10 cellular contexts compared by ENCODE assay signal in the genomic region with DNA sequence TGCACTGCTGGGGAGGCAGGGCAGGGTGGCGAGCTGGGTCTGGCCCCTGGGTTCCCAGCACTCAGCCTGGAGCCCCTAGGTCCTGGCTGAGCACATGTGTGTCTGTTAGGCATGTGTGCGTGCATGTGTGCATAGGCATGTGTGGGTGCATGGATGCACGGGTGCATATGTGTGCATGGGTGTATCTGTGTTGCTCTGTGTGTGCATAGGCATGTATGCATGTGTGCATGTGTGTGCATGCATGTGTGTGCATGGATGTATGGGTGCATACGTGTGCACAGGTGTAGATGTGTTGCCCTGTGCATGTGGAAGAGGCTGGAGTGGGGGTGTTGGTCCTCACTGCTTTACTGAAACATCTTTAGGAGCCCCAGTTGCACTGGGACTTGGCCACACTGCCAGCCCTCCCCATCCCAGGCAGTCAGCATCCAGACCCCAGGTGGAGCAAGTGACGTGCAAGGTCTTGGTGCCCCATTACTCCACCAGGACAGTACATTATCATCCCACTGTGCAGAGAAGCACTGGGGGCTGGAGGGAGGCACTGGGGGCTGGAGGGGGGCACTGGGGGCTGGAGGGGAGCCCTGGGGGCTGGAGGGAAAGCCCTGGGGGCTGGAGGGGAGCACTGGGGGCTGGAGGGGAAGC. TPM values are rescaled to one million over a fixed set of nuclear protein-coding genes. Genes with fewer than 3 reads are reported as not detected.
DNase-seq lines count a peak whose midpoint lies in the region; ATAC-seq and TF ChIP-seq lines count a peak whose summit lies in the region.
"Had no signal": no experiment of that assay in that cellular context is flagged by ENCODE, and none has a peak within 500 bp of the region (broad histone marks: within the 10 kb centered on the region; RNA-seq: fewer than 3 reads in every experiment).

No MANE protein-coding gene starts in this region.

- H3K36me3 ChIP-seq in BE2C (no peaks in the 10 kb centered on the region), HCT116 (ENCODE audit: control insufficient read depth in 1 of 2, insufficient read depth in 2 of 2, low read length in 2 of 2) (no peaks in the 10 kb centered on the region), Peyer's patch (no peaks in the 10 kb centered on the region)
- H3K36me3 ChIP-seq: MG63 had no signal

- no peaks in the 10 kb centered on the region for H4K20me1 ChIP-seq in HCT116 (ENCODE audit: insufficient read depth)

- POLR2A ChIA-PET in HCT116 (lab: Charles Lee) = interaction anchor here (0.7 to 1.8 kb wide), 5 partner anchors 12 to 97 kb away, joined by 3 to 6 read pairs (median 3); partner anchors contain the start of genes CHMP1A and SPATA33

- RAD21 ChIA-PET in HCT116 (lab: Charles Lee; ENCODE audit: low non-redundant PET in 1 of 2, low total read pairs in 2 of 2, uncharacterized antibody in 2 of 2, unreplicated experiment in 2 of 2) = interaction anchor here in 1 of 2 experiments (0.6 to 0.7 kb wide), 2 partner anchors 14 to 24 kb away, joined by 3 read pairs; no protein-coding TSS in a partner anchor

- TF ChIP-seq CTCF in BE2C (IDR thresholded peaks at IDR 0.05; ENCODE audit: low read depth, low read length) = no peak
- TF ChIP-seq CTCF in HCT116 (IDR thresholded peaks at IDR 0.05 in 2 of 3, conservative IDR thresholded peaks at IDR 0.05 in 1 of 3; ENCODE audit: borderline replicate concordance in 1 of 3, insufficient read depth in 1 of 3, low read depth in 2 of 3, low read length in 2 of 3) = no peak
- no peak for TF ChIP-seq CTCF in nephron (IDR thresholded peaks at IDR 0.05; ENCODE audit: unreplicated experiment in 3 of 3)
- no peak for TF ChIP-seq CTCF in Peyer's patch (IDR thresholded peaks at IDR 0.05)

- H3K9me2 ChIP-seq in HCT116 (ENCODE audit: insufficient read depth) = no peaks in the 10 kb centered on the region

- intact Hi-C loops in HCT116 (cut with micrococcal nuclease) = no loop called here

- peak overlapping the region; percentile 75 to 89 (median 88) for H3K27ac Mint-ChIP-seq in nephron
- H3K27ac Mint-ChIP-seq: activated naive CD8-positive, alpha-beta T cell treated with anti-CD3 and anti-CD28 coated beads, Interleukin-2, amount 50 U/mL, for 24 hours had no signal

- H3K4me3 ChIP-seq in BE2C (ENCODE audit: low read depth, low read length) (peak overlapping the region; percentile 32), HCT116 (replicated peaks in 1 of 2; ENCODE audit: low read depth in 1 of 2, low read length in 2 of 2) (peak overlapping the region; percentile 19 to 49), Peyer's patch (no peak overlapping the region)
- H3K4me3 ChIP-seq: MG63 had no signal

- peaks cover 6% of the 10 kb centered on the region for H3K4me1 Mint-ChIP-seq in nephron

- BruUV-seq in HCT116 (replicated peaks; lab: Mats Ljungman, UMichigan) = no TSS peak

- H3K27me3 ChIP-seq in BE2C (no peaks in the 10 kb centered on the region), HCT116 (ENCODE audit: insufficient read depth, low read length) (no peaks in the 10 kb centered on the region), Peyer's patch (no peaks in the 10 kb centered on the region)
- H3K27me3 ChIP-seq: MG63 had no signal

- H3K27ac ChIP-seq in HCT116 (ENCODE audit: low read depth, low read length) (no peak overlapping the region; the same call in 1 of the 2 replicates), caudate nucleus (ENCODE audit: low read depth, low read length) (peak overlapping the region; percentile 26), Peyer's patch (peak overlapping the region in 1 of 4 donors; percentile 19)

- CTCF ChIA-PET in HCT116 (lab: Charles Lee) = interaction anchor here (1.0 to 2.0 kb wide), 5 partner anchors 10 to 29 kb away, joined by 4 to 10 read pairs (median 4); partner anchors contain the start of gene DPEP1

- ATAC-seq in HCT116 (no peak; the same call in 1 of the 2 replicates), HG03457 (IDR thresholded peaks at IDR 0.05; ENCODE audit: unreplicated experiment) (no peak)

- H2AFZ ChIP-seq in HCT116 (ENCODE audit: low read depth, low read length, poor library complexity, severe bottlenecking) = no peak overlapping the region

- H3K4me2 ChIP-seq in HCT116 (ENCODE audit: low read length) = peak overlapping the region; percentile 83

- H3K9me3 Mint-ChIP-seq in nephron = no peaks in the 10 kb centered on the region
- H3K9me3 Mint-ChIP-seq: activated naive CD8-positive, alpha-beta T cell treated with anti-CD3 and anti-CD28 coated beads, Interleukin-2, amount 50 U/mL, for 24 hours had no signal

- DNase-seq in BE2C = no peak
- no peak for DNase-seq in HCT116 (ENCODE audit: low read depth, low spot score)
- DNase-seq in caudate nucleus (lab: John Stamatoyannopoulos, UW) = no peak
- no peak for DNase-seq in Peyer's patch
- no peak for DNase-seq in germinal center (ENCODE audit: low spot score)
- DNase-seq in activated gamma-delta T cell treated with Interleukin-2 at 50 U/mL for 16 hours = no peak

- no peak for TF ChIP-seq POLR2A in HCT116 (IDR thresholded peaks at IDR 0.05; ENCODE audit: borderline replicate concordance, extremely low read depth, insufficient read depth, insufficient read length)
- no peak for TF ChIP-seq POLR2A in Peyer's patch (IDR thresholded peaks at IDR 0.05)

- H3K9ac ChIP-seq in HCT116 (ENCODE audit: low read length) = peak overlapping the region; percentile 31; the same call in 1 of the 2 replicates

- H3K36me3 Mint-ChIP-seq in nephron (ENCODE audit: low read depth) = no peaks in the 10 kb centered on the region

- H3K79me2 ChIP-seq in HCT116 (ENCODE audit: insufficient read depth, low read length) = no peaks in the 10 kb centered on the region

- H3K27me3 Mint-ChIP-seq in nephron (ENCODE audit: low read depth) = peaks cover 7% of the 10 kb centered on the region
- H3K27me3 Mint-ChIP-seq: activated naive CD8-positive, alpha-beta T cell treated with anti-CD3 and anti-CD28 coated beads, Interleukin-2, amount 50 U/mL, for 24 hours had no signal

- H3K4me3 Mint-ChIP-seq in nephron = peak overlapping the region; percentile 31 to 42 (median 41)
- H3K4me3 Mint-ChIP-seq: activated naive CD8-positive, alpha-beta T cell treated with anti-CD3 and anti-CD28 coated beads, Interleukin-2, amount 50 U/mL, for 24 hours had no signal

- no peak for TF ChIP-seq RAD21 in HCT116 (IDR thresholded peaks at IDR 0.05; ENCODE audit: low read depth)

- H3K4me1 ChIP-seq in BE2C = peaks cover 3% of the 10 kb centered on the region; the same call in 1 of the 2 replicates
- peaks cover 28 to 55% of the 10 kb centered on the region in 2 experiments for H3K4me1 ChIP-seq in HCT116 (ENCODE audit: control insufficient read depth in 1 of 2, insufficient read depth in 2 of 2, low read length in 2 of 2)
- peaks cover 0 to 27% (median 5%) of the 10 kb centered on the region in 4 donors for H3K4me1 ChIP-seq in Peyer's patch

- H3K9me3 ChIP-seq in BE2C (no peaks in the 10 kb centered on the region), HCT116 (ENCODE audit: control insufficient read depth in 1 of 2, insufficient read depth in 1 of 2, low read depth in 1 of 2, low read length in 2 of 2) (no peaks in the 10 kb centered on the region), Peyer's patch (no peaks in the 10 kb centered on the region)
- H3K9me3 ChIP-seq: MG63 had no signal

TF ChIP-seq in HCT116, 20 proteins besides CTCF, POLR2A, EP300 and RAD21 (continues in another document):
- TF ChIP-seq CBX3 (IDR thresholded peaks at IDR 0.05; ENCODE audit: low read depth) (no peak), CEBPB (IDR thresholded peaks at IDR 0.05; ENCODE audit: low read depth) (no peak), EZH2phosphoT487 (IDR thresholded peaks at IDR 0.05; ENCODE audit: borderline replicate concordance) (no peak), ZFX (IDR thresholded peaks at IDR 0.05) (no peak), EZH2 (IDR thresholded peaks at IDR 0.05) (no peak), MAX (IDR thresholded peaks at IDR 0.05) (no peak), POLR2AphosphoS5 (IDR thresholded peaks at IDR 0.05; ENCODE audit: low read depth, low read length) (no peak)

RNA-seq across cellular contexts. Expression of gene DPEP1, which starts 10.4 kb away (rescaled TPM):
- polyA plus RNA-seq in BE2C (2012; ENCODE audit: insufficient read depth, insufficient read length, low read depth) = 0.91 TPM
- total RNA-seq in HCT116 (2021; ENCODE audit: unreplicated experiment) = 1.1 TPM
- 0.73 and 1.1 TPM in 2 replicates for polyA plus RNA-seq in HCT116 (2012)
- 1,000 to 10,000 TPM in 3 of 4 donors, 100 to 1,000 TPM in 1; 272 to 3,324 (median 2,161) TPM for total RNA-seq in Peyer's patch

RNA-seq across cellular contexts. Expression of gene CPNE7, which starts 27.5 kb away (rescaled TPM):
- polyA plus RNA-seq in BE2C (2012; ENCODE audit: insufficient read depth, insufficient read length, low read depth) = 14.5 TPM
- 201 TPM for total RNA-seq in HCT116 (2021; ENCODE audit: unreplicated experiment)
- 136 and 148 TPM in 2 replicates for polyA plus RNA-seq in HCT116 (2012)
- total RNA-seq in Peyer's patch = 10 to 100 TPM in 3 of 4 donors, 1 to 10 TPM in 1; 7.4 to 48.7 (median 13.5) TPM

RNA-seq across cellular contexts. Expression of gene RPL13, which starts 42.6 kb away (rescaled TPM):
- 3,732 TPM for polyA plus RNA-seq in BE2C (2012; ENCODE audit: insufficient read depth, insufficient read length, low read depth)
- total RNA-seq in HCT116 (2021; ENCODE audit: unreplicated experiment) (4,404 TPM), Peyer's patch (1,000 to 10,000 TPM; 1,597 to 3,276 (median 2,603) TPM)
- 9,099 and 10,215 TPM in 2 replicates for polyA plus RNA-seq in HCT116 (2012)

RNA-seq across cellular contexts. Expression of gene CHMP1A, which starts 54.4 kb away (rescaled TPM):
- polyA plus RNA-seq in BE2C (2012; ENCODE audit: insufficient read depth, insufficient read length, low read depth) = 99.0 TPM
- total RNA-seq in HCT116 (2021; ENCODE audit: unreplicated experiment) (158 TPM), Peyer's patch (100 to 1,000 TPM in 3 of 4 donors, 10 to 100 TPM in 1; 88.3 to 246 (median 196) TPM)
- polyA plus RNA-seq in HCT116 (2012) = 113 and 129 TPM in 2 replicates

RNA-seq across cellular contexts. Expression of gene SPATA33, which starts 54.6 kb away (rescaled TPM):
- polyA plus RNA-seq in BE2C (2012; ENCODE audit: insufficient read depth, insufficient read length, low read depth) = 6.1 TPM
- total RNA-seq in HCT116 (2021; ENCODE audit: unreplicated experiment) = 24.9 TPM
- polyA plus RNA-seq in HCT116 (2012) = 6.8 and 12.2 TPM in 2 replicates
- 10 to 100 TPM; 13.9 to 76.7 (median 25.6) TPM for total RNA-seq in Peyer's patch

Comparison
In these comparisons a context has a peak if more than half of its experiments do, and no peak if none do; other contexts are left out.
1. H3K4me3 ChIP-seq: peak in BE2C (single experiment) and HCT116 (2 of 2); none in Peyer's patch (0 of 4).
2. RNA of gene DPEP1, which starts 10.4 kb away (total RNA-seq): 272 to 3,324 TPM in Peyer's patch; 1.1 TPM in HCT116 (single experiment); every median in the first group is over 100 times any median in the second.